In genomic region chr5:96687812-96688453, GRCh38 we compare ENCODE assay signal across 8 cellular contexts. TPM values are rescaled to one million over a fixed set of nuclear protein-coding genes. Genes with fewer than 3 reads are reported as not detected.
DNase-seq lines count a peak whose midpoint lies in the region; ATAC-seq, FAIRE-seq and TF ChIP-seq lines count a peak whose summit lies in the region.

No MANE protein-coding gene starts in this region.

- H3K4me3 ChIP-seq in GM23248 (0 out of 2 replicates have a peak overlapping the region, but pooled peaks have one; percentile 1), sigmoid colon (no peak overlapping the region)

- H3K27me3 ChIP-seq in GM23248 (replicated peaks; ENCODE audit: insufficient read depth) (no peaks in the 10 kb centered on the region), foreskin keratinocyte (no peaks in the 10 kb centered on the region), sigmoid colon (no peaks in the 10 kb centered on the region)

- peaks cover 81% of the 10 kb centered on the region for H3K79me2 ChIP-seq in GM23248 (ENCODE audit: insufficient read depth)

- 60 to 64% methylated on average over 5 of the region's 5 CpGs for WGBS in GM23248 (ENCODE audit: low coverage in 1 of 2, low lambda C conversion rate in 2 of 2, missing lambda C conversion rate in 2 of 2), 2 experiments
- 44 to 54% methylated on average over 5 of the region's 5 CpGs for WGBS in sigmoid colon, 2 donors

- in situ Hi-C loops in GM23248 (cut with MboI), result no loop called here

- H3K9ac ChIP-seq in GM23248, result no peak overlapping the region

- H3K36me3 ChIP-seq in GM23248 (ENCODE audit: low read depth) (peaks cover 4% of the 10 kb centered on the region; the same call in 1 of the 2 replicates), sigmoid colon (peaks cover 0 to 11% (median 0%) of the 10 kb centered on the region in 4 donors)

- H3K4me2 ChIP-seq in GM23248 (ENCODE audit: unreplicated experiment), result peak overlapping the region; percentile 38

- TF ChIP-seq CTCF in LNCAP (IDR thresholded peaks at IDR 0.05), result peak; percentile 76
- TF ChIP-seq CTCF in foreskin keratinocyte (conservative IDR thresholded peaks at IDR 0.05), result peak; percentile 93
- TF ChIP-seq CTCF in sigmoid colon (IDR thresholded peaks at IDR 0.05), result peak in 3 of 4 experiments; percentile 35 to 55 (median 38)

- ATAC-seq in foreskin keratinocyte, result peak; percentile 89
- no peak for ATAC-seq in GM18870 (IDR thresholded peaks at IDR 0.05; ENCODE audit: unreplicated experiment)

- TF ChIP-seq POLR2A in sigmoid colon (IDR thresholded peaks at IDR 0.05), result no peak

- peak; percentile 71 for FAIRE-seq in TTC549 (lab: Jason Lieb, UNC)

- no peak overlapping the region for H3K27ac ChIP-seq in GM23248
- H3K27ac ChIP-seq in foreskin keratinocyte, result no peak overlapping the region
- no peak overlapping the region for H3K27ac ChIP-seq in sigmoid colon

- DNase-seq in NOMO-1 (lab: John Stamatoyannopoulos, UW; ENCODE audit: unreplicated experiment in 2 of 2), result peak; percentile 34 to 74
- no peak for DNase-seq in NOMO-1 treated with dmso at 0.1 percent for 144 hours (lab: John Stamatoyannopoulos, UW; ENCODE audit: unreplicated experiment)
- DNase-seq in GM23248, result peak; percentile 62
- DNase-seq in foreskin keratinocyte, result peak in 1 of 2 donors; percentile 57
- no peak for DNase-seq in sigmoid colon

- intact Hi-C loops in sigmoid colon (cut with DNase I), result no loop called here

- H2AFZ ChIP-seq in GM23248, result no peak overlapping the region

- H3K9me2 ChIP-seq in GM23248 (ENCODE audit: insufficient read depth), result no peaks in the 10 kb centered on the region

- H4K20me1 ChIP-seq in GM23248 (ENCODE audit: insufficient read depth), result no peaks in the 10 kb centered on the region

- H3F3A ChIP-seq in GM23248 (ENCODE audit: insufficient read depth), result peaks cover 25% of the 10 kb centered on the region

- H3K4me1 ChIP-seq in GM23248 (ENCODE audit: insufficient read depth) (peaks cover 31% of the 10 kb centered on the region), foreskin keratinocyte (peaks cover 7% of the 10 kb centered on the region), sigmoid colon (peaks cover 0 to 23% (median 7%) of the 10 kb centered on the region in 4 donors)

- no peak for TF ChIP-seq EP300 in sigmoid colon (IDR thresholded peaks at IDR 0.05)

- H3K9me3 ChIP-seq in GM23248 (ENCODE audit: low read depth) (no peaks in the 10 kb centered on the region), sigmoid colon (no peaks in the 10 kb centered on the region)

RNA-seq across cellular contexts. Expression of gene CAST, which starts 25.8 kb away (rescaled TPM):
- total RNA-seq in GM23248 (2014; rRNA removed; shearing (Covaris generic)), result 150 and 179 TPM in 2 replicates
- 188 and 196 TPM in 2 replicates for polyA plus RNA-seq in GM23248 (2016; fragmentation: Nextera tagmentation; extraction: Ambion mirVana)
- total RNA-seq in foreskin keratinocyte, result 219 and 253 TPM in 2 replicates
- 71.4 and 87.8 TPM in 2 replicates for polyA plus RNA-seq in foreskin keratinocyte
- total RNA-seq in sigmoid colon, result 100 to 1,000 TPM; 225 to 348 (median 247) TPM
- polyA plus RNA-seq in sigmoid colon, result 100 to 1,000 TPM; 138 to 151 (median 147) TPM

Comparison
In these comparisons a context has a peak if more than half of its experiments do, and no peak if none do; other contexts are left out.
1. DNase-seq: peak in NOMO-1 (2 of 2) and GM23248 (single experiment); none in NOMO-1 treated with dmso at 0.1 percent for 144 hours (single experiment) and sigmoid colon (single experiment).
2. CTCF ChIP-seq: peak in every context shown above with its lines; median percentile 93 in foreskin keratinocyte; 76 in LNCAP; 38 in sigmoid colon.